ENCODE assay signal across 29 cellular contexts in genomic region chr4:28006021-28006420, GRCh38.
"Had no signal": no experiment of that assay in that cellular context is flagged by ENCODE, and none has a peak within 500 bp of the region (broad histone marks: within the 10 kb centered on the region; RNA-seq: fewer than 3 reads in every experiment).

No MANE protein-coding gene starts in this region.

- H3K9me3 Mint-ChIP-seq: nephron; stimulated activated memory B cell treated with anti-CD40 and anti-IgM and Interleukin-4, amounts not matched to agents 10 μg/mL and 1 μg/mL and 100 μg/mL, for 72 hours; type B pancreatic cell had no signal

- H3K9ac ChIP-seq: neural progenitor cell, parathyroid adenoma had no signal

- H3K4me2 ChIP-seq: neural progenitor cell had no signal

- H3K36me3 ChIP-seq: neural progenitor cell, ovary, right lobe of liver, sigmoid colon, suprapubic skin, tibial artery, transverse colon, upper lobe of right lung, uterus had no signal

- H3K27ac Mint-ChIP-seq: natural killer cell; nephron; neural progenitor cell; progenitor cell of endocrine pancreas; stimulated activated memory B cell treated with anti-CD40 and anti-IgM and Interleukin-4, amounts not matched to agents 10 μg/mL and 1 μg/mL and 100 μg/mL, for 72 hours; stimulated activated naive CD8-positive, alpha-beta T cell treated with anti-CD3 and anti-CD28 coated beads, Interleukin-15, amount 100 ng/mL, for 72 hours; type B pancreatic cell had no signal

- H3K4me1 Mint-ChIP-seq: natural killer cell; nephron; stimulated activated memory B cell treated with anti-CD40 and anti-IgM and Interleukin-4, amounts not matched to agents 10 μg/mL and 1 μg/mL and 100 μg/mL, for 72 hours; stimulated activated naive CD8-positive, alpha-beta T cell treated with anti-CD3 and anti-CD28 coated beads, Interleukin-15, amount 100 ng/mL, for 72 hours had no signal

- H3K79me2 ChIP-seq: parathyroid adenoma had no signal

- ATAC-seq: natural killer cell; psoas muscle; right cardiac atrium; right lobe of liver; stimulated activated memory B cell treated with anti-CD40 and anti-IgM and Interleukin-4, amounts not matched to agents 10 μg/mL and 1 μg/mL and 100 μg/mL, for 72 hours; stimulated activated naive CD8-positive, alpha-beta T cell treated with anti-CD3 and anti-CD28 coated beads, Interleukin-15, amount 100 ng/mL, for 72 hours; stimulated activated naive CD8-positive, alpha-beta T cell treated with anti-CD3 and anti-CD28 coated beads, Interleukin-15, Interleukin-2, amounts not matched to agents 100 U/mL and 50 U/mL, for 24 hours; upper lobe of right lung had no signal

- H3K27me3 Mint-ChIP-seq: progenitor cell of endocrine pancreas; stimulated activated memory B cell treated with anti-CD40 and anti-IgM and Interleukin-4, amounts not matched to agents 10 μg/mL and 1 μg/mL and 100 μg/mL, for 72 hours; stimulated activated naive CD8-positive, alpha-beta T cell treated with anti-CD3 and anti-CD28 coated beads, Interleukin-15, amount 100 ng/mL, for 72 hours; type B pancreatic cell had no signal

- DNase-seq: natural killer cell; occipital lobe; ovary; right cardiac atrium; right lobe of liver; sigmoid colon; small intestine; stimulated activated CD4-positive, alpha-beta T cell treated with anti-CD3 and anti-CD28 coated beads, Interleukin-12 subunit alpha, Interleukin-12 subunit beta, amount 100 ng/mL, for 4 hours; stimulated activated CD4-positive, alpha-beta T cell treated with anti-CD3 and anti-CD28 coated beads, Interleukin-1b, Interleukin-23, amount 100 ng/mL, for 48 hours; stimulated activated CD4-positive, alpha-beta T cell treated with anti-CD3 and anti-CD28 coated beads, Interleukin-4, amount 100 ng/mL, for 1 hour; stimulated activated CD4-positive, alpha-beta T cell treated with anti-CD3 and anti-CD28 coated beads, Interleukin-4, amount 100 ng/mL, for 4 hours; stimulated activated CD8-positive, alpha-beta memory T cell treated with anti-CD3 and anti-CD28 coated beads, Interleukin-4, amount 100 ng/mL, for 48 hours; stimulated activated naive CD4-positive, alpha-beta T cell; stimulated activated naive CD8-positive, alpha-beta T cell treated with anti-CD3 and anti-CD28 coated beads, Interleukin-15, amount 100 ng/mL, for 72 hours; stimulated activated naive CD8-positive, alpha-beta T cell treated with anti-CD3 and anti-CD28 coated beads, Interleukin-15, Interleukin-2, amounts not matched to agents 100 U/mL and 50 U/mL, for 24 hours; substantia nigra; testis; tibial artery; transverse colon; upper lobe of right lung; uterus had no signal

- H2AFZ ChIP-seq: neural progenitor cell, parathyroid adenoma had no signal

- H3K27ac ChIP-seq: neural progenitor cell, ovary, parathyroid adenoma, psoas muscle, right lobe of liver, sigmoid colon, suprapubic skin, testis, tibial artery, transverse colon, upper lobe of right lung, uterus had no signal

- H3K9me3 ChIP-seq: ovary, psoas muscle, right lobe of liver, sigmoid colon, suprapubic skin, testis, tibial artery, transverse colon, upper lobe of right lung, uterus had no signal

- H3K4me1 ChIP-seq: parathyroid adenoma, psoas muscle, right lobe of liver, sigmoid colon, suprapubic skin, testis, tibial artery, transverse colon, upper lobe of right lung, uterus had no signal

- H3K36me3 Mint-ChIP-seq: neural progenitor cell; stimulated activated memory B cell treated with anti-CD40 and anti-IgM and Interleukin-4, amounts not matched to agents 10 μg/mL and 1 μg/mL and 100 μg/mL, for 72 hours; type B pancreatic cell had no signal

- H3K27me3 ChIP-seq: neural progenitor cell, ovary, right lobe of liver, sigmoid colon, suprapubic skin, testis, tibial artery, transverse colon, upper lobe of right lung, uterus had no signal

- H3K4me3 Mint-ChIP-seq: natural killer cell; nephron; neural progenitor cell; stimulated activated memory B cell treated with anti-CD40 and anti-IgM and Interleukin-4, amounts not matched to agents 10 μg/mL and 1 μg/mL and 100 μg/mL, for 72 hours; stimulated activated naive CD8-positive, alpha-beta T cell treated with anti-CD3 and anti-CD28 coated beads, Interleukin-15, amount 100 ng/mL, for 72 hours; type B pancreatic cell had no signal

- H3K4me3 ChIP-seq: neural progenitor cell, ovary, psoas muscle, right lobe of liver, sigmoid colon, suprapubic skin, testis, tibial artery, transverse colon, upper lobe of right lung, uterus had no signal
